In the genomic region with DNA sequence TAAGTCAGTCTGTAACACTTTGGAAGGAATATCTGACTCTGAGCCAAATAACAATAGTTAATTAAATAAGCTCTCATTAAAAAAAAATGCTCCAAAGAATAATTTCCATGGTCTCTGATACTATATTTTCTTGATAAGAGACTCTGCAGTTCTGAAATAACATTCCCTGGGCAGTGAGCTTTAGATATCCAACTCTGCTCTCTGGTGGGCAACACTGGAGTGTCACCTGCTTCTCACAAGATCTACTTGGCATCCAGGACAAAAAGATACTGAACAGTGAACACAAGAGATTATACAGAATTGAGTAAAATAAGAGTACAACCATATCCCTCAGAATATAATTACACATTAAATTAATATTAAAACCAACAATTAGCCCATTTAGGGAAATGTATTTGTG, we compare ENCODE assay signal across 8 cellular contexts. TPM values are rescaled to one million over a fixed set of nuclear protein-coding genes. Genes with fewer than 3 reads are reported as not detected.
DNase-seq lines count a peak whose midpoint lies in the region; ATAC-seq and TF ChIP-seq lines count a peak whose summit lies in the region.

No MANE protein-coding gene starts in this region.

- in situ Hi-C loops in ACHN (cut with HindIII; ENCODE audit: low pct_ligation_motif_present, low pct_unique_long_range_greater_than_20kb, low sequenced_read_pairs) = no loop called here

- no peaks in the 10 kb centered on the region for H3K79me2 ChIP-seq in SK-N-SH (ENCODE audit: insufficient read depth)

- no peak overlapping the region for H2AFZ ChIP-seq in SK-N-SH (ENCODE audit: low read depth)

- H3K27ac ChIP-seq in SK-N-SH (ENCODE audit: low read depth in 2 of 2, low read length in 1 of 2) (no peak overlapping the region), left ventricle myocardium inferior (replicated peaks) (no peak overlapping the region), uterus (no peak overlapping the region)

- ATAC-seq in GM18858 (IDR thresholded peaks at IDR 0.05; ENCODE audit: unreplicated experiment) (no peak), GM18867 (IDR thresholded peaks at IDR 0.05; ENCODE audit: unreplicated experiment) (no peak)

- no peaks in the 10 kb centered on the region for H3K4me1 ChIP-seq in SK-N-SH (ENCODE audit: control insufficient read depth in 1 of 2, insufficient read depth in 2 of 2, low read depth in 1 of 2, low read length in 1 of 2)
- peaks cover 6% of the 10 kb centered on the region for H3K4me1 ChIP-seq in left ventricle myocardium inferior
- H3K4me1 ChIP-seq in uterus = no peaks in the 10 kb centered on the region

- H3K27me3 ChIP-seq in SK-N-SH (ENCODE audit: insufficient read depth) (no peaks in the 10 kb centered on the region), left ventricle myocardium inferior (ENCODE audit: low read depth) (no peaks in the 10 kb centered on the region), uterus (no peaks in the 10 kb centered on the region)

- H3K9ac ChIP-seq in SK-N-SH = no peak overlapping the region

- no peak for TF ChIP-seq POLR2A in uterus (IDR thresholded peaks at IDR 0.05)

- peaks cover 40 to 59% of the 10 kb centered on the region in 2 experiments for H3K36me3 ChIP-seq in SK-N-SH (replicated peaks in 1 of 2; ENCODE audit: control insufficient read depth in 1 of 2, insufficient read depth in 2 of 2, low read length in 1 of 2)
- peaks cover 78% of the 10 kb centered on the region for H3K36me3 ChIP-seq in left ventricle myocardium inferior
- H3K36me3 ChIP-seq in uterus = no peaks in the 10 kb centered on the region

- no peak for TF ChIP-seq EP300 in SK-N-SH (IDR thresholded peaks at IDR 0.05; ENCODE audit: borderline replicate concordance in 1 of 2, low read depth in 1 of 2, low read length in 1 of 2)

- H3K4me3 ChIP-seq in GM12875 (ENCODE audit: low read depth, low read length) = no peak overlapping the region
- no peak overlapping the region for H3K4me3 ChIP-seq in SK-N-SH (ENCODE audit: low read depth in 2 of 2, low read length in 1 of 2)
- H3K4me3 ChIP-seq in left ventricle myocardium inferior = no peak overlapping the region
- no peak overlapping the region for H3K4me3 ChIP-seq in uterus

- H3F3A ChIP-seq in SK-N-SH (replicated peaks; ENCODE audit: insufficient read depth) = peaks cover 6% of the 10 kb centered on the region

- no peak overlapping the region for H3K4me2 ChIP-seq in SK-N-SH

- TF ChIP-seq CTCF in GM12875 (IDR thresholded peaks at IDR 0.05; ENCODE audit: borderline replicate concordance, insufficient read depth, low read depth, low read length) = 0 out of 2 replicates have a peak, but pooled peaks have one; percentile 26
- TF ChIP-seq CTCF in SK-N-SH (IDR thresholded peaks at IDR 0.05) = peak; percentile 64
- peak; percentile 66 for TF ChIP-seq CTCF in left ventricle myocardium inferior (IDR thresholded peaks at IDR 0.05; ENCODE audit: borderline replicate concordance)
- peak in 3 of 4 experiments; percentile 19 to 33 (median 25) for TF ChIP-seq CTCF in uterus (IDR thresholded peaks at IDR 0.05)

- H3K9me2 ChIP-seq in SK-N-SH = no peaks in the 10 kb centered on the region

- no peaks in the 10 kb centered on the region for H4K20me1 ChIP-seq in SK-N-SH (ENCODE audit: insufficient read depth)

- CTCF ChIA-PET in SK-N-SH (lab: Yijun Ruan, JAX) = interaction anchor here (0.6 to 5.3 kb wide), 19 partner anchors 8 to 577 kb away, joined by 3 to 70 read pairs (median 4); a partner anchor contains a TSS

- intact Hi-C loops in left ventricle myocardium inferior (cut with micrococcal nuclease) (loop anchor here (5.0 kb wide), 1 partner anchor 151 kb away; no protein-coding TSS in a partner anchor), uterus (cut with DNase I; ENCODE audit: low total_unique reads) (no loop called here)

- peak; percentile 84 for TF ChIP-seq RAD21 in SK-N-SH (IDR thresholded peaks at IDR 0.05; ENCODE audit: low read length)

- H3K9me3 ChIP-seq in SK-N-SH = no peaks in the 10 kb centered on the region
- no peaks in the 10 kb centered on the region for H3K9me3 ChIP-seq in left ventricle myocardium inferior (replicated peaks)
- H3K9me3 ChIP-seq in uterus = no peaks in the 10 kb centered on the region

- DNase-seq in ACHN = peak; percentile 65
- peak; percentile 45 for DNase-seq in SK-N-SH
- DNase-seq in left ventricle myocardium inferior = peak; percentile 20
- DNase-seq in uterus = no peak
- DNase-seq in stimulated activated CD4-positive, alpha-beta T cell treated with anti-CD3 and anti-CD28 coated beads, Interleukin-4, amount 100 ng/mL, for 4 hours = no peak

- POLR2A ChIA-PET in SK-N-SH (lab: Yijun Ruan, JAX) = interaction anchor here (1.0 kb wide), 1 partner anchor 152 kb away, joined by 3 read pairs; no protein-coding TSS in a partner anchor

TF ChIP-seq in SK-N-SH, 30 proteins besides CTCF, POLR2A, EP300 and RAD21:
- peak; percentile 69 for TF ChIP-seq SMC3 (IDR thresholded peaks at IDR 0.05; ENCODE audit: low read depth, low read length)
- TF ChIP-seq TEAD4 (IDR thresholded peaks at IDR 0.05; ENCODE audit: borderline replicate concordance, insufficient read depth) = no peak
TF ChIP-seq in SK-N-SH: peak in this region for 1.

RNA-seq across cellular contexts. Expression of a gene that starts 13.7 kb away (rescaled TPM):
- 19.4 and 19.5 TPM in 2 replicates for polyA plus RNA-seq in SK-N-SH (2012; rRNA removed)
- 24.5 and 26.1 TPM in 2 replicates for polyA plus RNA-seq in SK-N-SH (2012; cell fraction: cytosol; rRNA removed)
- 15.5 and 22.4 TPM in 2 replicates for polyA plus RNA-seq in SK-N-SH (2012; cell fraction: nucleus; rRNA removed)
- total RNA-seq in left ventricle myocardium inferior (14.9 TPM), uterus (10 to 100 TPM; 13.6 to 68.8 (median 33.3) TPM)

RNA-seq across cellular contexts. Expression of a gene that starts 42.5 kb away (rescaled TPM):
- polyA plus RNA-seq in SK-N-SH (2012; rRNA removed) = 0.02 and 0.12 TPM in 2 replicates
- polyA plus RNA-seq in SK-N-SH (2012; cell fraction: cytosol; rRNA removed) = 0.03 and 0.05 TPM in 2 replicates
- 0.19 TPM in 1 of 2 replicates, not detected in the other for polyA plus RNA-seq in SK-N-SH (2012; cell fraction: nucleus; rRNA removed)
- total RNA-seq in left ventricle myocardium inferior (0.33 TPM), uterus (under 1 TPM in 2 of 4 donors, not detected in 2; 0.30 to 0.90 TPM)

RNA-seq across cellular contexts. Expression of a gene that starts 55.8 kb away (rescaled TPM):
- not detected in 2 replicates for polyA plus RNA-seq in SK-N-SH (2012; rRNA removed)
- not detected in 2 replicates for polyA plus RNA-seq in SK-N-SH (2012; cell fraction: cytosol; rRNA removed)
- polyA plus RNA-seq in SK-N-SH (2012; cell fraction: nucleus; rRNA removed) = not detected in 2 replicates
- not detected for total RNA-seq in left ventricle myocardium inferior
- not detected for total RNA-seq in uterus

Comparison
In these comparisons a context has a peak if more than half of its experiments do, and no peak if none do; other contexts are left out.
1. DNase-seq: peak in ACHN (single experiment), SK-N-SH (single experiment) and left ventricle myocardium inferior (single experiment); none in uterus (0 of 2) and stimulated activated CD4-positive, alpha-beta T cell treated with anti-CD3 and anti-CD28 coated beads, Interleukin-4, amount 100 ng/mL, for 4 hours (0 of 2).
2. Peak in every context shown above with its lines, with median percentiles within 50 percentile points of each other: CTCF ChIP-seq.